Comparison of ENCODE assay signal across 26 cellular contexts in the genomic region with DNA sequence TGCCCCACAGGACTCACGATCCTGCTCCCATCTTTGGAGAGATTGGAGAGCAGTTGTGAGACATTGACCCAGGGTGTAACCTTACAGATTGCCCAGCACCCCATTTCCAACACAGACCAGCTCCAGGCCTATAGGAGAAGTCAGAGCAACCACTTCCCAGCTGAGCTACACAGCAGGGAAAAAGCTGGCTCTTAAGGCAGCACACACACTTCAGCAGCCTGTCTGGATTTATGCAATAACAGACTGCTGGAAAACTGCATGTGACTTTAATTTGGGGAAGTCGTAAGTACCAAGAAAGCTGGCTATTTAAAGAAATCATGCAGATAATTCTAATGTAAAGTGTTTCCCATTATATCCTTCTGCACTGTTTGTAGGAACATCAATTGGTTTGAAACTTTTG. TPM values are rescaled to one million over a fixed set of nuclear protein-coding genes. Genes with fewer than 3 reads are reported as not detected.
DNase-seq lines count a peak whose midpoint lies in the region; ATAC-seq and TF ChIP-seq lines count a peak whose summit lies in the region.
"Had no signal": no experiment of that assay in that cellular context is flagged by ENCODE, and none has a peak within 500 bp of the region (broad histone marks: within the 10 kb centered on the region; RNA-seq: fewer than 3 reads in every experiment).

No MANE protein-coding gene starts in this region.

- CTCF ChIA-PET in WTC11 (lab: Charles Lee) = interaction anchor here (1.1 to 1.4 kb wide), 2 partner anchors 13 to 25 kb away, joined by 3 to 4 read pairs; no protein-coding TSS in a partner anchor

- TF ChIP-seq POLR2A in NB4 (IDR thresholded peaks at IDR 0.05; ENCODE audit: extremely low read depth, insufficient read length) = no peak

- no peaks in the 10 kb centered on the region for H3K9me3 ChIP-seq in upper lobe of right lung
- H3K9me3 ChIP-seq: gastroesophageal sphincter, psoas muscle, tibial nerve had no signal

- no peaks in the 10 kb centered on the region for H3K9me3 Mint-ChIP-seq in WTC11
- no peaks in the 10 kb centered on the region for H3K9me3 Mint-ChIP-seq in T-helper 2 cell treated with Interferon-gamma antibody and Interleukin-4, amounts not matched to agents 5 μg/mL and 100 μg/mL, for 36 hours
- H3K9me3 Mint-ChIP-seq: activated naive CD4-positive, alpha-beta T cell treated with anti-CD3 and anti-CD28 coated beads, Interleukin-2, amount 10 ng/mL, durations not matched to agents 7 days and 5 days; CD14-positive monocyte; nephron; stimulated activated effector memory CD8-positive, alpha-beta T cell treated with anti-CD3 and anti-CD28 coated beads, Interleukin-12 subunit alpha, Interleukin-12 subunit beta, amount 100 ng/mL, for 72 hours had no signal

- no peak overlapping the region for H3K27ac ChIP-seq in upper lobe of right lung
- H3K27ac ChIP-seq: 22Rv1, brain microvascular endothelial cell, gastroesophageal sphincter, KMS-11, psoas muscle, tibial nerve had no signal

- H3K27ac Mint-ChIP-seq in WTC11 = no peak overlapping the region
- no peak overlapping the region for H3K27ac Mint-ChIP-seq in T-helper 2 cell treated with Interferon-gamma antibody and Interleukin-4, amounts not matched to agents 5 μg/mL and 100 μg/mL, for 36 hours
- H3K27ac Mint-ChIP-seq: activated CD8-positive, alpha-beta T cell treated with anti-CD3 and anti-CD28 coated beads, Interleukin-2, amount 10 ng/mL, durations not matched to agents 7 days and 5 days; activated naive CD4-positive, alpha-beta T cell treated with anti-CD3 and anti-CD28 coated beads, Interleukin-2, amount 10 ng/mL, durations not matched to agents 7 days and 5 days; CD14-positive monocyte; nephron; stimulated activated effector memory CD8-positive, alpha-beta T cell treated with anti-CD3 and anti-CD28 coated beads, Interleukin-12 subunit alpha, Interleukin-12 subunit beta, amount 100 ng/mL, for 72 hours had no signal

- H3K27me3 Mint-ChIP-seq in WTC11 (ENCODE audit: low read depth) = no peaks in the 10 kb centered on the region; the same call in 1 of the 2 replicates
- H3K27me3 Mint-ChIP-seq in T-helper 2 cell treated with Interferon-gamma antibody and Interleukin-4, amounts not matched to agents 5 μg/mL and 100 μg/mL, for 36 hours (ENCODE audit: low read depth) = peaks cover 8% of the 10 kb centered on the region
- H3K27me3 Mint-ChIP-seq: activated naive CD4-positive, alpha-beta T cell treated with anti-CD3 and anti-CD28 coated beads, Interleukin-2, amount 10 ng/mL, durations not matched to agents 7 days and 5 days had no signal

- POLR2A ChIA-PET in WTC11 (lab: Charles Lee) = no interaction called here

- peaks cover 25% of the 10 kb centered on the region for H3K4me1 Mint-ChIP-seq in WTC11
- H3K4me1 Mint-ChIP-seq in T-helper 2 cell treated with Interferon-gamma antibody and Interleukin-4, amounts not matched to agents 5 μg/mL and 100 μg/mL, for 36 hours (ENCODE audit: low read depth) = no peaks in the 10 kb centered on the region
- H3K4me1 Mint-ChIP-seq: activated naive CD4-positive, alpha-beta T cell treated with anti-CD3 and anti-CD28 coated beads, Interleukin-2, amount 10 ng/mL, durations not matched to agents 7 days and 5 days; stimulated activated effector memory CD8-positive, alpha-beta T cell treated with anti-CD3 and anti-CD28 coated beads, Interleukin-12 subunit alpha, Interleukin-12 subunit beta, amount 100 ng/mL, for 72 hours had no signal

- intact Hi-C loops in upper lobe of right lung (cut with DNase I) = no loop called here

- ATAC-seq in WTC11 = peak; percentile 46; the same call in 1 of the 2 replicates
- ATAC-seq in upper lobe of right lung = peak; percentile 69
- ATAC-seq in HG03175 (IDR thresholded peaks at IDR 0.05; ENCODE audit: unreplicated experiment) = no peak
- ATAC-seq: activated CD8-positive, alpha-beta T cell treated with anti-CD3 and anti-CD28 coated beads, Interleukin-2, amount 10 ng/mL, durations not matched to agents 7 days and 5 days; gastroesophageal sphincter; PC-3; psoas muscle; stimulated activated effector memory CD8-positive, alpha-beta T cell treated with anti-CD3 and anti-CD28 coated beads, Interleukin-12 subunit alpha, Interleukin-12 subunit beta, amount 100 ng/mL, for 72 hours had no signal

- DNase-seq in SIG-M5 treated with dmso at 0.1 percent for 504 hours (lab: John Stamatoyannopoulos, UW; ENCODE audit: unreplicated experiment) (peak; percentile 45), SIG-M5 (lab: John Stamatoyannopoulos, UW) (no peak), NB4 (ENCODE audit: low read depth) (peak; percentile 52), WTC11 (ENCODE audit: low spot score) (no peak), upper lobe of right lung (no peak), GM13976 (ENCODE audit: low spot score) (no peak)
- DNase-seq in T-helper 2 cell treated with Interferon-gamma antibody and Interleukin-4, amounts not matched to agents 5 μg/mL and 100 μg/mL, for 36 hours (ENCODE audit: low spot score) = no peak
- DNase-seq: activated CD4-positive, alpha-beta T cell treated with anti-CD3 and anti-CD28 coated beads for 4 hours; activated CD8-positive, alpha-beta T cell treated with anti-CD3 and anti-CD28 coated beads, Interleukin-2, amount 10 ng/mL, durations not matched to agents 7 days and 5 days; activated naive CD4-positive, alpha-beta T cell treated with anti-CD3 and anti-CD28 coated beads, Interleukin-2, amount 10 ng/mL, durations not matched to agents 7 days and 5 days; amygdala; brain microvascular endothelial cell; hippocampal formation; NCI-H146; NCI-H446 treated with DMSO at 0.1 percent for 48 hours; NCI-H774; PC-3; psoas muscle had no signal

- no peaks in the 10 kb centered on the region for H3K4me1 ChIP-seq in upper lobe of right lung
- H3K4me1 ChIP-seq: gastroesophageal sphincter, psoas muscle, tibial nerve had no signal

- H3K36me3 Mint-ChIP-seq in WTC11 = no peaks in the 10 kb centered on the region
- no peaks in the 10 kb centered on the region for H3K36me3 Mint-ChIP-seq in T-helper 2 cell treated with Interferon-gamma antibody and Interleukin-4, amounts not matched to agents 5 μg/mL and 100 μg/mL, for 36 hours (ENCODE audit: low read depth)
- H3K36me3 Mint-ChIP-seq: activated naive CD4-positive, alpha-beta T cell treated with anti-CD3 and anti-CD28 coated beads, Interleukin-2, amount 10 ng/mL, durations not matched to agents 7 days and 5 days; CD14-positive monocyte; stimulated activated effector memory CD8-positive, alpha-beta T cell treated with anti-CD3 and anti-CD28 coated beads, Interleukin-12 subunit alpha, Interleukin-12 subunit beta, amount 100 ng/mL, for 72 hours had no signal

- TF ChIP-seq CTCF in NB4 (IDR thresholded peaks at IDR 0.05; ENCODE audit: low read depth, low read length) = no peak
- no peak for TF ChIP-seq CTCF in WTC11 (IDR thresholded peaks at IDR 0.05)
- no peak for TF ChIP-seq CTCF in upper lobe of right lung (IDR thresholded peaks at IDR 0.05)
- TF ChIP-seq CTCF in GM13976 (IDR thresholded peaks at IDR 0.05; ENCODE audit: borderline replicate concordance, control extremely low read depth, extremely low read depth, insufficient read depth, missing control alignments) = no peak

- no peaks in the 10 kb centered on the region for H3K27me3 ChIP-seq in upper lobe of right lung
- H3K27me3 ChIP-seq: brain microvascular endothelial cell, tibial nerve had no signal

- H3K4me3 Mint-ChIP-seq in WTC11 = no peak overlapping the region
- no peak overlapping the region for H3K4me3 Mint-ChIP-seq in T-helper 2 cell treated with Interferon-gamma antibody and Interleukin-4, amounts not matched to agents 5 μg/mL and 100 μg/mL, for 36 hours
- H3K4me3 Mint-ChIP-seq: activated CD8-positive, alpha-beta T cell treated with anti-CD3 and anti-CD28 coated beads, Interleukin-2, amount 10 ng/mL, durations not matched to agents 7 days and 5 days; activated naive CD4-positive, alpha-beta T cell treated with anti-CD3 and anti-CD28 coated beads, Interleukin-2, amount 10 ng/mL, durations not matched to agents 7 days and 5 days; CD14-positive monocyte; nephron; stimulated activated effector memory CD8-positive, alpha-beta T cell treated with anti-CD3 and anti-CD28 coated beads, Interleukin-12 subunit alpha, Interleukin-12 subunit beta, amount 100 ng/mL, for 72 hours had no signal

- no peaks in the 10 kb centered on the region for H3K36me3 ChIP-seq in upper lobe of right lung
- H3K36me3 ChIP-seq: brain microvascular endothelial cell, gastroesophageal sphincter, tibial nerve had no signal

- in situ Hi-C loops in GM13976 (cut with MboI; ENCODE audit: low sequenced_read_pairs, unreplicated experiment) = no loop called here

- H3K4me3 ChIP-seq in NB4 (ENCODE audit: low read depth, low read length) (no peak overlapping the region), upper lobe of right lung (no peak overlapping the region)
- H3K4me3 ChIP-seq: gastroesophageal sphincter, psoas muscle, tibial nerve had no signal

TF ChIP-seq in WTC11, 78 proteins besides CTCF, POLR2A, EP300 and RAD21:
- no peak for TF ChIP-seq TP53 (CRISPR knock-in tag; IDR thresholded peaks at IDR 0.05)

RNA-seq across cellular contexts. Expression of gene NOG, which starts 30.8 kb away (rescaled TPM):
- total RNA-seq in WTC11 (2021) = 0.89 to 1.2 TPM (median 1.1 TPM) in 3 replicates
- 2.3 TPM for total RNA-seq in upper lobe of right lung

Comparison
In these comparisons a context has a peak if more than half of its experiments do, and no peak if none do; other contexts are left out.
1. DNase-seq: peak in SIG-M5 treated with dmso at 0.1 percent for 504 hours (single experiment) and NB4 (single experiment); none in SIG-M5 (single experiment), WTC11 (single experiment), upper lobe of right lung (single experiment), T-helper 2 cell treated with Interferon-gamma antibody and Interleukin-4, amounts not matched to agents 5 μg/mL and 100 μg/mL, for 36 hours (single experiment) and GM13976 (single experiment).